Comparison of ENCODE assay signal across 28 cellular contexts in genomic region chr3:102643546-102643945, GRCh38.
"Had no signal": no experiment of that assay in that cellular context is flagged by ENCODE, and none has a peak within 500 bp of the region (broad histone marks: within the 10 kb centered on the region; RNA-seq: fewer than 3 reads in every experiment).

No MANE protein-coding gene starts in this region.

- H3K36me3 ChIP-seq: stomach, suprapubic skin, thoracic aorta, thyroid gland, tibial artery, tibial nerve, transverse colon, upper lobe of left lung, upper lobe of right lung, uterus, vagina had no signal

- H3K27me3 ChIP-seq: stomach, suprapubic skin, testis, thyroid gland, tibial artery, tibial nerve, transverse colon, upper lobe of left lung, upper lobe of right lung, uterus, vagina had no signal

- H3K4me3 Mint-ChIP-seq: stimulated activated effector memory CD8-positive, alpha-beta T cell treated with anti-CD3 and anti-CD28 coated beads, Interleukin-12 subunit alpha, Interleukin-12 subunit beta, amount 100 ng/mL, for 72 hours; stimulated activated memory B cell treated with anti-CD40 and anti-IgM and Interleukin-4, amounts not matched to agents 10 μg/mL and 1 μg/mL and 100 μg/mL, for 72 hours; stimulated activated naive B cell treated with anti-CD40 and anti-IgM and Interleukin-4, amounts not matched to agents 10 μg/mL and 1 μg/mL and 100 μg/mL, for 72 hours; stimulated activated naive CD8-positive, alpha-beta T cell treated with anti-CD3 and anti-CD28 coated beads, Interleukin-15, amount 100 ng/mL, for 72 hours; stimulated activated naive CD8-positive, alpha-beta T cell treated with anti-CD3 and anti-CD28 coated beads, Interleukin-15, Interleukin-2, amounts not matched to agents 100 ng/mL and 50 ng/mL, for 24 hours; type B pancreatic cell had no signal

- H3K4me3 ChIP-seq: stomach, suprapubic skin, testis, thoracic aorta, thyroid gland, tibial artery, tibial nerve, transverse colon, upper lobe of left lung, upper lobe of right lung, uterus, vagina had no signal

- H3K9me3 Mint-ChIP-seq: stimulated activated naive CD8-positive, alpha-beta T cell treated with anti-CD3 and anti-CD28 coated beads, Interleukin-15, amount 100 ng/mL, for 72 hours had no signal

- H3K36me3 Mint-ChIP-seq: stimulated activated effector memory CD8-positive, alpha-beta T cell treated with anti-CD3 and anti-CD28 coated beads, Interleukin-12 subunit alpha, Interleukin-12 subunit beta, amount 100 ng/mL, for 72 hours; stimulated activated memory B cell treated with anti-CD40 and anti-IgM and Interleukin-4, amounts not matched to agents 10 μg/mL and 1 μg/mL and 100 μg/mL, for 72 hours; stimulated activated naive B cell treated with anti-CD40 and anti-IgM and Interleukin-4, amounts not matched to agents 10 μg/mL and 1 μg/mL and 100 μg/mL, for 72 hours; type B pancreatic cell had no signal

- ATAC-seq: stimulated activated effector memory CD8-positive, alpha-beta T cell treated with anti-CD3 and anti-CD28 coated beads, Interleukin-12 subunit alpha, Interleukin-12 subunit beta, amount 100 ng/mL, for 72 hours; stimulated activated naive B cell treated with anti-CD40 and anti-IgM and Interleukin-4, amounts not matched to agents 10 μg/mL and 1 μg/mL and 100 μg/mL, for 72 hours; stimulated activated naive CD8-positive, alpha-beta T cell treated with anti-CD3 and anti-CD28 coated beads, Interleukin-15, amount 100 ng/mL, for 72 hours; stimulated activated naive CD8-positive, alpha-beta T cell treated with anti-CD3 and anti-CD28 coated beads, Interleukin-15, Interleukin-2, amounts not matched to agents 100 U/mL and 50 U/mL, for 24 hours; upper lobe of right lung had no signal

- H3K9me3 ChIP-seq: stomach, suprapubic skin, testis, thoracic aorta, thyroid gland, tibial artery, tibial nerve, transverse colon, upper lobe of left lung, upper lobe of right lung, uterus, vagina had no signal

- DNase-seq: stimulated activated CD4-positive, alpha-beta T cell treated with anti-CD3 and anti-CD28 coated beads, Interleukin-2, amount 100 ng/mL, for 48 hours; stimulated activated CD4-positive, alpha-beta T cell treated with anti-CD3 and anti-CD28 coated beads, Interleukin-4, amount 100 ng/mL, for 1 hour; stimulated activated CD4-positive, alpha-beta T cell treated with anti-CD3 and anti-CD28 coated beads, Interleukin-4, amount 100 ng/mL, for 24 hours; stimulated activated CD4-positive, alpha-beta T cell treated with anti-CD3 and anti-CD28 coated beads, Interleukin-4, amount 100 ng/mL, for 4 hours; stimulated activated CD8-positive, alpha-beta memory T cell treated with anti-CD3 and anti-CD28 coated beads, Interleukin-4, amount 100 ng/mL, for 48 hours; stimulated activated naive B cell treated with anti-CD40 and anti-IgM and Interleukin-4, amounts not matched to agents 10 μg/mL and 1 μg/mL and 100 μg/mL, for 72 hours; stimulated activated naive CD4-positive, alpha-beta T cell; stimulated activated naive CD4-positive, alpha-beta T cell treated with Interleukin-2 at 50 U/mL for 16 hours; stimulated activated naive CD8-positive, alpha-beta T cell treated with anti-CD3 and anti-CD28 coated beads, Interleukin-15, amount 100 ng/mL, for 72 hours; stimulated activated naive CD8-positive, alpha-beta T cell treated with anti-CD3 and anti-CD28 coated beads, Interleukin-15, Interleukin-2, amounts not matched to agents 100 U/mL and 50 U/mL, for 24 hours; stomach; substantia nigra; testis; thyroid gland; tibial artery; transverse colon; trophoblast cell; upper lobe of left lung; upper lobe of right lung; uterus had no signal

- H3K27ac ChIP-seq: stomach, suprapubic skin, testis, thoracic aorta, thyroid gland, tibial artery, tibial nerve, transverse colon, upper lobe of left lung, upper lobe of right lung, uterus, vagina had no signal

- H3K27ac Mint-ChIP-seq: stimulated activated effector memory CD8-positive, alpha-beta T cell treated with anti-CD3 and anti-CD28 coated beads, Interleukin-12 subunit alpha, Interleukin-12 subunit beta, amount 100 ng/mL, for 72 hours; stimulated activated memory B cell treated with anti-CD40 and anti-IgM and Interleukin-4, amounts not matched to agents 10 μg/mL and 1 μg/mL and 100 μg/mL, for 72 hours; stimulated activated naive B cell treated with anti-CD40 and anti-IgM and Interleukin-4, amounts not matched to agents 10 μg/mL and 1 μg/mL and 100 μg/mL, for 72 hours; stimulated activated naive CD8-positive, alpha-beta T cell treated with anti-CD3 and anti-CD28 coated beads, Interleukin-15, amount 100 ng/mL, for 72 hours; stimulated activated naive CD8-positive, alpha-beta T cell treated with anti-CD3 and anti-CD28 coated beads, Interleukin-15, Interleukin-2, amounts not matched to agents 100 ng/mL and 50 ng/mL, for 24 hours; type B pancreatic cell had no signal

- H3K27me3 Mint-ChIP-seq: type B pancreatic cell had no signal

- H3K4me1 Mint-ChIP-seq: stimulated activated effector memory CD8-positive, alpha-beta T cell treated with anti-CD3 and anti-CD28 coated beads, Interleukin-12 subunit alpha, Interleukin-12 subunit beta, amount 100 ng/mL, for 72 hours; stimulated activated memory B cell treated with anti-CD40 and anti-IgM and Interleukin-4, amounts not matched to agents 10 μg/mL and 1 μg/mL and 100 μg/mL, for 72 hours; stimulated activated naive B cell treated with anti-CD40 and anti-IgM and Interleukin-4, amounts not matched to agents 10 μg/mL and 1 μg/mL and 100 μg/mL, for 72 hours; stimulated activated naive CD8-positive, alpha-beta T cell treated with anti-CD3 and anti-CD28 coated beads, Interleukin-15, amount 100 ng/mL, for 72 hours had no signal

- H3K4me1 ChIP-seq: stomach, suprapubic skin, testis, thyroid gland, tibial artery, tibial nerve, transverse colon, upper lobe of left lung, upper lobe of right lung, uterus, vagina had no signal
